ENCODE assay signal across 1 cellular context in genomic region chr17:81839301-81839700, GRCh38.
TF ChIP-seq lines count a peak whose summit lies in the region.

No MANE protein-coding gene starts in this region.

TF ChIP-seq in K562, 482 proteins besides CTCF, POLR2A, EP300 and RAD21:
- TF ChIP-seq CGGBP1 (CRISPR knock-in tag; IDR thresholded peaks at IDR 0.05) (no peak), SRF (CRISPR knock-in tag; IDR thresholded peaks at IDR 0.05) (no peak), ZNF449 (CRISPR knock-in tag; IDR thresholded peaks at IDR 0.05) (no peak), ZKSCAN3 (CRISPR knock-in tag; IDR thresholded peaks at IDR 0.05) (no peak), HCFC1 (IDR thresholded peaks at IDR 0.05; ENCODE audit: low read depth, low read length) (no peak), NUFIP1 (IDR thresholded peaks at IDR 0.05; ENCODE audit: partially characterized antibody) (no peak), ZNF3 (CRISPR knock-in tag; IDR thresholded peaks at IDR 0.05) (no peak), HOXB6 (CRISPR knock-in tag; IDR thresholded peaks at IDR 0.05; ENCODE audit: borderline replicate concordance) (no peak), L3MBTL2 (IDR thresholded peaks at IDR 0.05) (no peak), EZH2 (IDR thresholded peaks at IDR 0.05; ENCODE audit: borderline replicate concordance, low read depth, low read length) (no peak), ZNF644 (tag; IDR thresholded peaks at IDR 0.05; ENCODE audit: low read depth) (no peak)
TF ChIP-seq in K562: peak in this region for 0.
